ENCODE assay signal across 10 cellular contexts in the genomic region with DNA sequence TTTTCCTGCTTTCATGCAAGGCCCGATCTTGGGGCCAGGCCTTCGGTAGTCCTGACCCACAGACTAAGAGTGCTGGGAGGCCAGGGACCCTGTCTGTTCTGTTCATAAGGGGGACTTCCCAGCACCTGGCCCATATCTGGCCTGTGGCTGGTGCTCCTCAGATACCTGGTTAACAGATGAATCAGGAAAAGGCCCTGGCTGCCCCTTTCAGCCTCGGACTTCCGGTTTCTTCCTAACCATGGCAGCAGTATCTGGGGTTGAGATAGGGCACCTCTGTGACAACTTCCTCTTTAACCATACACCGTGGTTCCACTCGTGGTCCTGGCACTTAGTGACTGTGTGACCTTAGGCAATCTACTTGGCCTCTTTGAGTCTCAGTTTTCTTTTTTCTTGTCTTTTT. TPM values are rescaled to one million over a fixed set of nuclear protein-coding genes. Genes with fewer than 3 reads are reported as not detected.
A peak's percentile ranks its signal among the peaks of the same experiment; 100 is the strongest.
DNase-seq lines count a peak whose midpoint lies in the region; ATAC-seq, FAIRE-seq and TF ChIP-seq lines count a peak whose summit lies in the region.
"Had no signal": no experiment of that assay in that cellular context is flagged by ENCODE, and none has a peak within 500 bp of the region (broad histone marks: within the 10 kb centered on the region; RNA-seq: fewer than 3 reads in every experiment).

No MANE protein-coding gene starts in this region.

- H3K4me3 ChIP-seq in neutrophil (ENCODE audit: low read depth in 1 of 2, low read length in 1 of 2), result peak overlapping the region in 1 of 2 experiments; percentile 46
- H3K4me3 ChIP-seq: A549 had no signal

- CTCF ChIA-PET in activated CD4-positive, alpha-beta T cell treated with anti-CD3 and anti-CD28 coated beads for 36 hours (lab: Charles Lee), result interaction anchor here (0.5 to 1.3 kb wide), 5 partner anchors 46 to 1791 kb away, joined by 3 to 4 read pairs (median 4); no protein-coding TSS in a partner anchor

- no peaks in the 10 kb centered on the region for H3K9me3 Mint-ChIP-seq in activated CD4-positive, alpha-beta T cell treated with anti-CD3 and anti-CD28 coated beads for 36 hours (ENCODE audit: low read depth)
- no peaks in the 10 kb centered on the region for H3K9me3 Mint-ChIP-seq in HFFc6

- no peak overlapping the region for H3K4me3 Mint-ChIP-seq in activated CD4-positive, alpha-beta T cell treated with anti-CD3 and anti-CD28 coated beads for 36 hours
- H3K4me3 Mint-ChIP-seq in HFFc6, result no peak overlapping the region

- TF ChIP-seq CTCF in neutrophil (IDR thresholded peaks at IDR 0.05) (no peak), HFFc6 (IDR thresholded peaks at IDR 0.05) (no peak)

- H3K4me1 ChIP-seq in neutrophil (ENCODE audit: control insufficient read depth in 1 of 2, insufficient read depth in 1 of 2, low read depth in 1 of 2, low read length in 1 of 2), result peaks cover 70 to 73% of the 10 kb centered on the region in 2 experiments
- H3K4me1 ChIP-seq: A549 had no signal

- peak; percentile 22 for ATAC-seq in activated CD4-positive, alpha-beta T cell treated with anti-CD3 and anti-CD28 coated beads for 36 hours
- peak; percentile 41 for ATAC-seq in HG02885 (IDR thresholded peaks at IDR 0.05; ENCODE audit: poor library complexity, unreplicated experiment)
- ATAC-seq: Panc1 had no signal

- H3K36me3 ChIP-seq in neutrophil, result peaks cover 30% of the 10 kb centered on the region

- no peak for FAIRE-seq in RCC 7860 (lab: Jason Lieb, UNC)
- FAIRE-seq: A549 had no signal

- H3K4me1 Mint-ChIP-seq in activated CD4-positive, alpha-beta T cell treated with anti-CD3 and anti-CD28 coated beads for 36 hours, result peaks cover 17% of the 10 kb centered on the region
- no peaks in the 10 kb centered on the region for H3K4me1 Mint-ChIP-seq in HFFc6 (ENCODE audit: low read depth)

- no peaks in the 10 kb centered on the region for H3K9me3 ChIP-seq in neutrophil
- H3K9me3 ChIP-seq: A549 had no signal

- DNase-seq in activated CD4-positive, alpha-beta T cell treated with anti-CD3 and anti-CD28 coated beads for 36 hours, result peak; percentile 29
- DNase-seq in activated CD4-positive, alpha-beta T cell treated with anti-CD3 and anti-CD28 coated beads for 48 hours, result no peak
- DNase-seq in OCI-M1 (lab: John Stamatoyannopoulos, UW) (peak; percentile 86), RCC 7860 (ENCODE audit: low spot score) (no peak), HFFc6 (no peak), COR-L47 (lab: John Stamatoyannopoulos, UW) (no peak)

- H3K36me3 Mint-ChIP-seq in activated CD4-positive, alpha-beta T cell treated with anti-CD3 and anti-CD28 coated beads for 36 hours (ENCODE audit: low read depth), result no peaks in the 10 kb centered on the region
- H3K36me3 Mint-ChIP-seq in HFFc6 (ENCODE audit: low read depth), result no peaks in the 10 kb centered on the region

- no peaks in the 10 kb centered on the region for H3K27me3 ChIP-seq in neutrophil

- no peaks in the 10 kb centered on the region for H3K27me3 Mint-ChIP-seq in activated CD4-positive, alpha-beta T cell treated with anti-CD3 and anti-CD28 coated beads for 36 hours
- peaks cover 4% of the 10 kb centered on the region for H3K27me3 Mint-ChIP-seq in HFFc6 (ENCODE audit: insufficient read depth)

- intact Hi-C loops in activated CD4-positive, alpha-beta T cell treated with anti-CD3 and anti-CD28 coated beads for 36 hours (cut with DNase I, micrococcal nuclease), result loop anchor here in 1 of 2 experiments (10.0 kb wide), 1 partner anchor 77 kb away; no protein-coding TSS in a partner anchor

- POLR2A ChIA-PET in activated CD4-positive, alpha-beta T cell treated with anti-CD3 and anti-CD28 coated beads for 36 hours (lab: Charles Lee), result no interaction called here

- H3K27ac Mint-ChIP-seq in activated CD4-positive, alpha-beta T cell treated with anti-CD3 and anti-CD28 coated beads for 36 hours, result peak overlapping the region; percentile 55
- H3K27ac Mint-ChIP-seq in HFFc6, result no peak overlapping the region

- H3K27ac ChIP-seq in neutrophil, result peak overlapping the region; percentile 94
- H3K27ac ChIP-seq: A549 had no signal

RNA-seq across cellular contexts. Expression of a gene that starts 18.4 kb away (rescaled TPM):
- total RNA-seq in activated CD4-positive, alpha-beta T cell treated with anti-CD3 and anti-CD28 coated beads for 36 hours, result 1 to 10 TPM; 7.0 to 7.6 TPM
- total RNA-seq in HFFc6 (2021; fragmentation: NEBNext Ultra II Directional; extraction: Animal tissue kit (Norgen Biotek cat#: 25700)), result under 1 TPM; 0.14 to 0.61 (median 0.27) TPM

Comparison
In these comparisons a context has a peak if more than half of its experiments do, and no peak if none do; other contexts are left out.
1. DNase-seq: peak in activated CD4-positive, alpha-beta T cell treated with anti-CD3 and anti-CD28 coated beads for 36 hours (single experiment) and OCI-M1 (single experiment); none in activated CD4-positive, alpha-beta T cell treated with anti-CD3 and anti-CD28 coated beads for 48 hours (single experiment), RCC 7860 (single experiment), HFFc6 (single experiment) and COR-L47 (single experiment).
2. RNA of a gene that starts 18.4 kb away (total RNA-seq): 7.0 to 7.6 TPM in activated CD4-positive, alpha-beta T cell treated with anti-CD3 and anti-CD28 coated beads for 36 hours; 0.14 to 0.61 TPM in HFFc6; every median in the first group is over 4 times any median in the second.